Comparison of ENCODE assay signal across 16 cellular contexts in the genomic region with DNA sequence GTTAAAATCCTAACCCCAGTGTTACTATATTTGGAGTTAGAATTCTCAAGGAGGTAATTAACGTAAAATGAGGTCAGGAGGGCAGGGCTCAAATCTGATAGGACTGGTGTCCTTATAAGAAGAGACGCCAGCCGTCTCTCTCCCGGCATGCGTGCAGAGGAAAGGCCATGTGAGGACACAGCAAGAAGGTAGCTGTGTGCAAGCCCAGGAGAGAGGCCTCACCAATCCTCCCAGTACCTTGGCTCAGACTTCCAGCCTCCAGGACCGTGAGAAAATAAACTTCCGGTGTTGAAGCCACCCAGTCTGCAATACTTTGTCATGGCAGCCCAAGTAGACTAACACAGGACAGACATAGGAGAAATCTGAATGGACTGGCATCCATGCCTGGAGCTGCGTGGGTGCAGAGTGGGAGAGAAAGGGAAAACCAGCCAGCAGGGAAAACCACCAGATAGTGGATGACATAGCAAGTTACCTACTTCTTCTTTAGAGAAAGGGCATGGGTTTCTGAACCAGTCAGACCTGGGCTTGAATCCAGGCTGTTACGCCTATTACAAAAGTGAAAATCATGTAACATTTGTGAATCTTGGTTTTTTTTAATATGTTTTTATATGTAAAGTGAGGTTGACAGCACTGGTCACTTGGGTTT.
DNase-seq lines count a peak whose midpoint lies in the region; TF ChIP-seq lines count a peak whose summit lies in the region.
"Had no signal": no experiment of that assay in that cellular context is flagged by ENCODE, and none has a peak within 500 bp of the region (broad histone marks: within the 10 kb centered on the region; RNA-seq: fewer than 3 reads in every experiment).

No MANE protein-coding gene starts in this region.

- H3K36me3 ChIP-seq in parathyroid adenoma (ENCODE audit: control insufficient read depth, insufficient read depth, low read length), result no peaks in the 10 kb centered on the region
- no peaks in the 10 kb centered on the region for H3K36me3 ChIP-seq in Karpas-422 (ENCODE audit: insufficient read depth, low read length)
- H3K36me3 ChIP-seq: BE2C had no signal

- H3K4me1 ChIP-seq in H9 (ENCODE audit: insufficient read depth, low read length) (no peaks in the 10 kb centered on the region; the same call in 1 of the 2 replicates), parathyroid adenoma (peaks cover 46% of the 10 kb centered on the region), Karpas-422 (ENCODE audit: low read length) (no peaks in the 10 kb centered on the region)
- H3K4me1 ChIP-seq: BE2C had no signal

- no peaks in the 10 kb centered on the region for H3K36me3 Mint-ChIP-seq in H9 (ENCODE audit: insufficient read depth in 1 of 3, low read depth in 3 of 3)

- H2AK5ac ChIP-seq in H9 (ENCODE audit: insufficient read length, low read length), result no peak overlapping the region

- no peaks in the 10 kb centered on the region for H3K9me3 Mint-ChIP-seq in H9
- H3K9me3 Mint-ChIP-seq: CD4-positive, alpha-beta T cell had no signal

- TF ChIP-seq CTCF in H9 (conservative IDR thresholded peaks at IDR 0.05) (no peak), parathyroid adenoma (IDR thresholded peaks at IDR 0.05) (no peak)

- peaks cover 3% of the 10 kb centered on the region; the same call in 1 of the 2 replicates for H3K27me3 Mint-ChIP-seq in H9 (ENCODE audit: low read depth)

- no peak overlapping the region for H2BK12ac ChIP-seq in H9 (ENCODE audit: insufficient read length, low read depth, low read length)

- H3K9me2 ChIP-seq in Karpas-422 (replicated peaks; ENCODE audit: insufficient read depth, low read length), result no peaks in the 10 kb centered on the region

- H2BK120ac ChIP-seq in H9 (ENCODE audit: low read depth, low read length, poor library complexity, severe bottlenecking), result no peak overlapping the region

- H3K27ac ChIP-seq in H9 (ENCODE audit: insufficient read length, low read depth, low read length) (no peak overlapping the region), parathyroid adenoma (peak overlapping the region; percentile 73), Karpas-422 (ENCODE audit: low read length) (no peak overlapping the region)

- H3K9ac ChIP-seq in H9 (ENCODE audit: extremely low read depth, insufficient read length, low read length) (no peak overlapping the region), parathyroid adenoma (no peak overlapping the region), Karpas-422 (ENCODE audit: low read length) (no peak overlapping the region)

- H3K56ac ChIP-seq in H9 (ENCODE audit: insufficient read length, low read depth, low read length), result no peak overlapping the region

- no CpG with 5 or more reads among the region's 9 CpGs for WGBS in H9 (ENCODE audit: extremely low coverage, insufficient read length, low lambda C conversion rate)

- no peak overlapping the region for H4K8ac ChIP-seq in H9 (replicated peaks; ENCODE audit: insufficient read length, low read depth, low read length)

- no peak for DNase-seq in H9
- DNase-seq in NCI-H2227 (lab: John Stamatoyannopoulos, UW; ENCODE audit: unreplicated experiment), result peak; percentile 53
- peak; percentile 25 for DNase-seq in ecto neural progenitor cell (ENCODE audit: low spot score)
- DNase-seq in stimulated activated CD4-positive, alpha-beta T cell treated with anti-CD3 and anti-CD28 coated beads, Interleukin-2, amount 100 ng/mL, for 48 hours, result no peak
- DNase-seq in Karpas-422, result no peak
- DNase-seq in NCI-H1417 treated with DMSO at 0.1 percent for 48 hours (lab: John Stamatoyannopoulos, UW), result no peak
- DNase-seq: BE2C; Calu3; CD4-positive, alpha-beta T cell; DMS79 treated with DMSO at 0.1 percent for 48 hours; NCI-H187 treated with DMSO at 0.1 percent for 48 hours; NCI-H2171 treated with DMSO at 0.1 percent for 48 hours; NCI-H524 treated with DMSO at 0.1 percent for 48 hours; SIG-M5; T-helper 17 cell had no signal

- no peak overlapping the region for H4K5ac ChIP-seq in H9 (ENCODE audit: insufficient read length, low read depth, low read length)

- no peak overlapping the region for H4K91ac ChIP-seq in H9 (ENCODE audit: insufficient read length, low read depth, low read length)

- H3K4me3 ChIP-seq in parathyroid adenoma (ENCODE audit: low read depth, low read length), result no peak overlapping the region
- no peak overlapping the region for H3K4me3 ChIP-seq in Karpas-422 (ENCODE audit: low read length)

- H3K27me3 ChIP-seq in H9 (ENCODE audit: insufficient read depth, low read length), result no peaks in the 10 kb centered on the region
- H3K27me3 ChIP-seq in parathyroid adenoma (ENCODE audit: control insufficient read depth, insufficient read depth, low read length), result no peaks in the 10 kb centered on the region
- H3K27me3 ChIP-seq in Karpas-422 (ENCODE audit: low read length), result no peaks in the 10 kb centered on the region
- H3K27me3 ChIP-seq: BE2C had no signal

- H3T11ph ChIP-seq in H9 (ENCODE audit: low read length), result no peak overlapping the region

- H3K4ac ChIP-seq in H9 (ENCODE audit: low read depth, low read length), result no peak overlapping the region; the same call in 1 of the 2 replicates

- H2BK15ac ChIP-seq in H9 (ENCODE audit: low read depth, low read length), result no peak overlapping the region

- H3K18ac ChIP-seq in H9 (ENCODE audit: insufficient read length, low read depth, low read length), result peak overlapping the region; percentile 49

- H3K9me3 ChIP-seq in H9 (ENCODE audit: control insufficient read depth, low read depth, low read length) (no peaks in the 10 kb centered on the region), parathyroid adenoma (ENCODE audit: control insufficient read depth, low read length) (no peaks in the 10 kb centered on the region), Karpas-422 (ENCODE audit: low read length) (no peaks in the 10 kb centered on the region)
- H3K9me3 ChIP-seq: BE2C had no signal

- H3K14ac ChIP-seq in H9 (ENCODE audit: insufficient read depth, low read length), result peak overlapping the region; percentile 37; the same call in 1 of the 2 replicates

- no peak overlapping the region for H3K4me2 ChIP-seq in H9 (ENCODE audit: insufficient read depth, insufficient read length, low read length)
- no peak overlapping the region for H3K4me2 ChIP-seq in parathyroid adenoma (ENCODE audit: low read length)
- H3K4me2 ChIP-seq in Karpas-422 (ENCODE audit: low read depth, low read length, poor library complexity, severe bottlenecking), result no peak overlapping the region

- no peak overlapping the region for H2BK5ac ChIP-seq in H9 (ENCODE audit: insufficient read length, low read length)

- H3K23me2 ChIP-seq in H9 (ENCODE audit: insufficient read length, low read depth, low read length, poor library complexity, severe bottlenecking), result no peaks in the 10 kb centered on the region

- H3K4me1 Mint-ChIP-seq in H9, result peaks cover 22 to 33% of the 10 kb centered on the region in 2 experiments

- H4K20me1 ChIP-seq in H9 (ENCODE audit: control insufficient read depth, insufficient read depth, insufficient read length) (no peaks in the 10 kb centered on the region), Karpas-422 (ENCODE audit: insufficient read depth, low read depth, low read length) (no peaks in the 10 kb centered on the region)

- no peak overlapping the region for H3K23ac ChIP-seq in H9 (ENCODE audit: insufficient read length, low read depth, low read length)

- H3K79me1 ChIP-seq in H9 (ENCODE audit: insufficient read depth, low read depth, low read length, poor library complexity, severe bottlenecking), result no peaks in the 10 kb centered on the region

- H3K4me3 Mint-ChIP-seq in H9, result no peak overlapping the region
- H3K4me3 Mint-ChIP-seq: CD4-positive, alpha-beta T cell; T-helper 17 cell had no signal

- H2BK20ac ChIP-seq in H9 (ENCODE audit: low read depth, low read length, poor library complexity, severe bottlenecking), result no peak overlapping the region

- 0 out of 7 replicates have a peak overlapping the region, but pooled peaks of 1 of the 3 experiments have one; percentile 22 for H3K27ac Mint-ChIP-seq in H9
- H3K27ac Mint-ChIP-seq: CD4-positive, alpha-beta T cell; T-helper 17 cell had no signal

- H2AFZ ChIP-seq in H9 (ENCODE audit: low read length) (no peak overlapping the region), parathyroid adenoma (peak overlapping the region; percentile 1), Karpas-422 (ENCODE audit: low read length) (no peak overlapping the region)

- no peaks in the 10 kb centered on the region for H3K79me2 ChIP-seq in H9 (ENCODE audit: insufficient read depth, low read length)
- no peaks in the 10 kb centered on the region for H3K79me2 ChIP-seq in parathyroid adenoma
- H3K79me2 ChIP-seq in Karpas-422 (ENCODE audit: low read length), result no peaks in the 10 kb centered on the region

Comparison
In these comparisons a context has a peak if more than half of its experiments do, and no peak if none do; other contexts are left out.
1. DNase-seq: peak in NCI-H2227 (single experiment) and ecto neural progenitor cell (single experiment); none in H9 (single experiment), stimulated activated CD4-positive, alpha-beta T cell treated with anti-CD3 and anti-CD28 coated beads, Interleukin-2, amount 100 ng/mL, for 48 hours (0 of 2), Karpas-422 (single experiment) and NCI-H1417 treated with DMSO at 0.1 percent for 48 hours (single experiment).